ENCODE assay signal across 17 cellular contexts in genomic region chr20:24334830-24335229, GRCh38.
"Had no signal": no experiment of that assay in that cellular context is flagged by ENCODE, and none has a peak within 500 bp of the region (broad histone marks: within the 10 kb centered on the region; RNA-seq: fewer than 3 reads in every experiment).

No MANE protein-coding gene starts in this region.

- FAIRE-seq: colon, small intestine had no signal

- H3K4me3 ChIP-seq: esophagus squamous epithelium, gastroesophageal sphincter, tibial artery, upper lobe of right lung had no signal

- DNase-seq: effector memory CD8-positive, alpha-beta T cell; esophagus squamous epithelium; foreskin fibroblast; glutamatergic neuron; islet precursor cell; mammary epithelial cell; naive thymus-derived CD4-positive, alpha-beta T cell; nephron progenitor cell; small intestine; stimulated activated CD4-positive, alpha-beta T cell treated with anti-CD3 and anti-CD28 coated beads, Interleukin-2, amount 100 ng/mL, for 48 hours; stimulated activated naive CD8-positive, alpha-beta T cell treated with anti-CD3 and anti-CD28 coated beads, Interleukin-15, Interleukin-2, amounts not matched to agents 100 U/mL and 50 U/mL, for 24 hours; tibial artery; upper lobe of right lung had no signal

- H3K27ac ChIP-seq: esophagus squamous epithelium, gastroesophageal sphincter, neutrophil, tibial artery, upper lobe of right lung had no signal

- ATAC-seq: effector memory CD8-positive, alpha-beta T cell; gastroesophageal sphincter; left lobe of liver; naive thymus-derived CD4-positive, alpha-beta T cell; stimulated activated naive CD8-positive, alpha-beta T cell treated with anti-CD3 and anti-CD28 coated beads, Interleukin-15, Interleukin-2, amounts not matched to agents 100 U/mL and 50 U/mL, for 24 hours; upper lobe of right lung had no signal

- H3K36me3 ChIP-seq: esophagus squamous epithelium, gastroesophageal sphincter, neutrophil, tibial artery, upper lobe of right lung had no signal

- H3K27me3 ChIP-seq: esophagus squamous epithelium, neutrophil, tibial artery, upper lobe of right lung had no signal

- H3K9me3 ChIP-seq: esophagus squamous epithelium, gastroesophageal sphincter, neutrophil, tibial artery, upper lobe of right lung had no signal

- H3K4me1 ChIP-seq: esophagus squamous epithelium, gastroesophageal sphincter, tibial artery, upper lobe of right lung had no signal
